25 cellular contexts compared by ENCODE assay signal in genomic region chr17:69031839-69032238, GRCh38.
"Had no signal": no experiment of that assay in that cellular context is flagged by ENCODE, and none has a peak within 500 bp of the region (broad histone marks: within the 10 kb centered on the region; RNA-seq: fewer than 3 reads in every experiment).

No MANE protein-coding gene starts in this region.

- H3K9me3 ChIP-seq: lower lobe of right lung, neutrophil, suprapubic skin, thoracic aorta, tibial artery, upper lobe of right lung had no signal

- H3K4me1 ChIP-seq: left lung, lower lobe of right lung, parathyroid adenoma, right atrium auricular region, spleen, suprapubic skin, tibial artery, upper lobe of right lung had no signal

- H3K27ac ChIP-seq: left lung, lower lobe of right lung, neural progenitor cell, neutrophil, parathyroid adenoma, right atrium auricular region, skin epidermis, spleen, suprapubic skin, thoracic aorta, tibial artery, upper lobe of right lung had no signal

- H3K4me3 ChIP-seq: left lung, lower lobe of right lung, neural progenitor cell, right atrium auricular region, skin epidermis, spleen, suprapubic skin, thoracic aorta, tibial artery, upper lobe of right lung had no signal

- H3K4me2 ChIP-seq: neural progenitor cell had no signal

- H3K79me2 ChIP-seq: parathyroid adenoma had no signal

- H3K27me3 ChIP-seq: left lung, neural progenitor cell, neutrophil, right atrium auricular region, spleen, suprapubic skin, tibial artery, upper lobe of right lung had no signal

- ATAC-seq: left lung; lower lobe of right lung; natural killer cell; sciatic nerve; stimulated activated effector memory CD8-positive, alpha-beta T cell treated with anti-CD3 and anti-CD28 coated beads, Interleukin-12 subunit alpha, Interleukin-12 subunit beta, amount 100 ng/mL, for 72 hours; upper lobe of right lung had no signal

- H2AFZ ChIP-seq: neural progenitor cell, parathyroid adenoma had no signal

- H3K36me3 ChIP-seq: left lung, lower lobe of right lung, neural progenitor cell, neutrophil, spleen, thoracic aorta, upper lobe of right lung had no signal

- H3K9ac ChIP-seq: neural progenitor cell, parathyroid adenoma had no signal

- DNase-seq: islet precursor cell; left lung; lower lobe of right lung; mammary epithelial cell; mesendoderm; naive B cell; natural killer cell; nephron progenitor cell; occipital lobe; spleen; stimulated activated CD4-positive, alpha-beta T cell treated with anti-CD3 and anti-CD28 coated beads, Interleukin-4, amount 100 ng/mL, for 24 hours; stimulated activated naive CD4-positive, alpha-beta T cell; tibial artery; trophoblast cell; upper lobe of right lung had no signal

- FAIRE-seq: urothelium cell line had no signal
